18 cellular contexts compared by ENCODE assay signal in genomic region chr3:294096-294495, GRCh38.
"Had no signal": no experiment of that assay in that cellular context is flagged by ENCODE, and none has a peak within 500 bp of the region (broad histone marks: within the 10 kb centered on the region; RNA-seq: fewer than 3 reads in every experiment).

No MANE protein-coding gene starts in this region.

- H3K27me3 ChIP-seq: ascending aorta, thyroid gland had no signal

- H3K36me3 ChIP-seq: ascending aorta, esophagus squamous epithelium, thyroid gland had no signal

- H3K4me3 ChIP-seq: ascending aorta, esophagus squamous epithelium, skin epidermis, thyroid gland had no signal

- DNase-seq: activated CD4-positive, alpha-beta T cell treated with anti-CD3 and anti-CD28 coated beads, Interleukin-2, amount 50 U/mL, for 48 hours; activated CD8-positive, alpha-beta memory T cell treated with anti-CD3 and anti-CD28 coated beads, Interleukin-2, amount 10 ng/mL, durations not matched to agents 7 days and 5 days; activated naive CD4-positive, alpha-beta T cell treated with anti-CD3 and anti-CD28 coated beads, Interleukin-2, amount 10 ng/mL, durations not matched to agents 7 days and 5 days; activated T-cell treated with anti-CD3 and anti-CD28 coated beads, Interleukin-2, amount 50 U/mL, for 24 hours; esophagus squamous epithelium; glutamatergic neuron; hypothalamus; nephron progenitor cell; occipital lobe; right cardiac atrium; stimulated activated CD4-positive, alpha-beta T cell treated with anti-CD3 and anti-CD28 coated beads, Interleukin-15, amount 100 ng/mL, for 24 hours; stimulated activated CD4-positive, alpha-beta T cell treated with anti-CD3 and anti-CD28 coated beads, Interleukin-4, amount 100 ng/mL, for 1 hour; stimulated activated naive B cell treated with anti-CD40 and anti-IgM and Interleukin-4, amounts not matched to agents 10 μg/mL and 1 μg/mL and 100 μg/mL, for 72 hours; T1000; thyroid gland had no signal

- H3K27ac ChIP-seq: ascending aorta, thyroid gland, VCaP had no signal

- H3K9me3 ChIP-seq: ascending aorta, esophagus squamous epithelium, thyroid gland had no signal

- H3K4me1 ChIP-seq: ascending aorta, thyroid gland had no signal

- ATAC-seq: activated CD8-positive, alpha-beta memory T cell treated with anti-CD3 and anti-CD28 coated beads, Interleukin-2, amount 10 ng/mL, durations not matched to agents 7 days and 5 days; right cardiac atrium; stimulated activated naive B cell treated with anti-CD40 and anti-IgM and Interleukin-4, amounts not matched to agents 10 μg/mL and 1 μg/mL and 100 μg/mL, for 72 hours had no signal
